Comparison of ENCODE assay signal across 2 cellular contexts in the genomic region with DNA sequence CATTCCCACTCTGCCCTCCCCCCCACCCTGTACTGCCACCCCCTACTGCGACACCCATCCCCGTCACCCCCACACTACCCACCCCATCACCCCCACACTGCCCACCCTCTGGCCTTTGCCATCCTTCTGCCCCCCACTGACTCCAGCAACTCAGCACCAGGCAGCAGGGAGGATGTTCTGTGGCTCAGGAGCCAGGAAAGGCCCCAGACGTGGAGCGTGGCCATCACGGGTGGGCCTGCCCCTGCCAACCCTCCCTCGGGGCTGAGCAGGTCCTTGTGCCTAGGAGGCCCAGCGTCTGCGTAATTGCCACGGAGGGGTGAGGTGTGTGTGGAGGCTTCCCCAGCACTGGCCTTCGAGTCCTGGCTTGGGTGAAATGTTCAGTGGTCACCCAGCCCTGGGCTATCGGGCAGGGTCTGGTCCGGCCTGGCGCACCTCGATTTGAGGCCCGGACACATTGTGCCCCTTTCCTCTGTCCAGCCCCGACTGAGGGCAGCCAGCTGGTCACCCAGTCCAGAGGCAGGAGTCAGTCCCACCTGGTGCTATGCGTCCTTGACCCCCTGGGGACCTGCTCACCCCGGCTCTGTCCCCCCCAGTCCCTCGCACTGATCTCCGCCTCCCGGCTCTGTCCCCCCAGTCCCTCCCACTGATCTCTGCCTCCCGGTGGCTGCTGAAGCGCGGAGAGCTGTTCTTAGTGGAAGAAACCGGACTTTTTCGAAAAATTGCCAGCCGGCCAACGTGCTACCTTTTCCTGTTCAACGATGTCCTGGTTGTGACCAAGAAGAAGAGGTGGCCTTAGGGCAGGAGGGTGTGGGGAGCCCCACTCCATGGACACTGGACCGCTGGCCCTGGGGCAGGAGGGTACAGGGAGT.
TF ChIP-seq lines count a peak whose summit lies in the region.

No MANE protein-coding gene starts in this region.

TF ChIP-seq in SK-N-SH, 30 proteins besides CTCF, POLR2A, EP300 and RAD21 (continued from another document):
- TF ChIP-seq, protein P1, sequence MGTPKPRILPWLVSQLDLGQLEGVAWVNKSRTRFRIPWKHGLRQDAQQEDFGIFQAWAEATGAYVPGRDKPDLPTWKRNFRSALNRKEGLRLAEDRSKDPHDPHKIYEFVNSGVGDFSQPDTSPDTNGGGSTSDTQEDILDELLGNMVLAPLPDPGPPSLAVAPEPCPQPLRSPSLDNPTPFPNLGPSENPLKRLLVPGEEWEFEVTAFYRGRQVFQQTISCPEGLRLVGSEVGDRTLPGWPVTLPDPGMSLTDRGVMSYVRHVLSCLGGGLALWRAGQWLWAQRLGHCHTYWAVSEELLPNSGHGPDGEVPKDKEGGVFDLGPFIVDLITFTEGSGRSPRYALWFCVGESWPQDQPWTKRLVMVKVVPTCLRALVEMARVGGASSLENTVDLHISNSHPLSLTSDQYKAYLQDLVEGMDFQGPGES (IDR thresholded peaks at IDR 0.05; ENCODE audit: low read depth, low read length), result no peak
- TF ChIP-seq, protein P2, sequence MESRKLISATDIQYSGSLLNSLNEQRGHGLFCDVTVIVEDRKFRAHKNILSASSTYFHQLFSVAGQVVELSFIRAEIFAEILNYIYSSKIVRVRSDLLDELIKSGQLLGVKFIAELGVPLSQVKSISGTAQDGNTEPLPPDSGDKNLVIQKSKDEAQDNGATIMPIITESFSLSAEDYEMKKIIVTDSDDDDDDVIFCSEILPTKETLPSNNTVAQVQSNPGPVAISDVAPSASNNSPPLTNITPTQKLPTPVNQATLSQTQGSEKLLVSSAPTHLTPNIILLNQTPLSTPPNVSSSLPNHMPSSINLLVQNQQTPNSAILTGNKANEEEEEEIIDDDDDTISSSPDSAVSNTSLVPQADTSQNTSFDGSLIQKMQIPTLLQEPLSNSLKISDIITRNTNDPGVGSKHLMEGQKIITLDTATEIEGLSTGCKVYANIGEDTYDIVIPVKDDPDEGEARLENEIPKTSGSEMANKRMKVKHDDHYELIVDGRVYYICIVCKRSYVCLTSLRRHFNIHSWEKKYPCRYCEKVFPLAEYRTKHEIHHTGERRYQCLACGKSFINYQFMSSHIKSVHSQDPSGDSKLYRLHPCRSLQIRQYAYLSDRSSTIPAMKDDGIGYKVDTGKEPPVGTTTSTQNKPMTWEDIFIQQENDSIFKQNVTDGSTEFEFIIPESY (IDR thresholded peaks at IDR 0.05; ENCODE audit: borderline replicate concordance, low read depth), result no peak
- TF ChIP-seq, protein P3, sequence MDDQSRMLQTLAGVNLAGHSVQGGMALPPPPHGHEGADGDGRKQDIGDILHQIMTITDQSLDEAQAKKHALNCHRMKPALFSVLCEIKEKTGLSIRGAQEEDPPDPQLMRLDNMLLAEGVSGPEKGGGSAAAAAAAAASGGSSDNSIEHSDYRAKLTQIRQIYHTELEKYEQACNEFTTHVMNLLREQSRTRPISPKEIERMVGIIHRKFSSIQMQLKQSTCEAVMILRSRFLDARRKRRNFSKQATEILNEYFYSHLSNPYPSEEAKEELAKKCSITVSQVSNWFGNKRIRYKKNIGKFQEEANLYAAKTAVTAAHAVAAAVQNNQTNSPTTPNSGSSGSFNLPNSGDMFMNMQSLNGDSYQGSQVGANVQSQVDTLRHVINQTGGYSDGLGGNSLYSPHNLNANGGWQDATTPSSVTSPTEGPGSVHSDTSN (IDR thresholded peaks at IDR 0.05), result no peak
- TF ChIP-seq RXRA (IDR thresholded peaks at IDR 0.05; ENCODE audit: borderline replicate concordance, low read depth), result no peak
- TF ChIP-seq EZH2phosphoT487 (IDR thresholded peaks at IDR 0.05; ENCODE audit: borderline replicate concordance, low read depth), result no peak
- no peak for TF ChIP-seq SMC3 (IDR thresholded peaks at IDR 0.05; ENCODE audit: low read depth, low read length)
- no peak for TF ChIP-seq CHD2 (IDR thresholded peaks at IDR 0.05; ENCODE audit: low read length, partially characterized antibody)
- no peak for TF ChIP-seq TCF12 (IDR thresholded peaks at IDR 0.05)
- no peak for TF ChIP-seq JUND (IDR thresholded peaks at IDR 0.05)
- no peak for TF ChIP-seq RCOR1 (IDR thresholded peaks at IDR 0.05; ENCODE audit: low read length)
- TF ChIP-seq ELF1 (IDR thresholded peaks at IDR 0.05), result no peak
- no peak for TF ChIP-seq NFIC (IDR thresholded peaks at IDR 0.05; ENCODE audit: borderline replicate concordance)
- no peak for TF ChIP-seq TAF1 (IDR thresholded peaks at IDR 0.05; ENCODE audit: borderline replicate concordance, low read depth, low read length)

TF ChIP-seq in SK-N-SH treated with all-trans-retinoic acid at 6 μM for 48 hours, 23 proteins besides CTCF, POLR2A, EP300 and RAD21 (continued from another document):
- TF ChIP-seq, protein P4, sequence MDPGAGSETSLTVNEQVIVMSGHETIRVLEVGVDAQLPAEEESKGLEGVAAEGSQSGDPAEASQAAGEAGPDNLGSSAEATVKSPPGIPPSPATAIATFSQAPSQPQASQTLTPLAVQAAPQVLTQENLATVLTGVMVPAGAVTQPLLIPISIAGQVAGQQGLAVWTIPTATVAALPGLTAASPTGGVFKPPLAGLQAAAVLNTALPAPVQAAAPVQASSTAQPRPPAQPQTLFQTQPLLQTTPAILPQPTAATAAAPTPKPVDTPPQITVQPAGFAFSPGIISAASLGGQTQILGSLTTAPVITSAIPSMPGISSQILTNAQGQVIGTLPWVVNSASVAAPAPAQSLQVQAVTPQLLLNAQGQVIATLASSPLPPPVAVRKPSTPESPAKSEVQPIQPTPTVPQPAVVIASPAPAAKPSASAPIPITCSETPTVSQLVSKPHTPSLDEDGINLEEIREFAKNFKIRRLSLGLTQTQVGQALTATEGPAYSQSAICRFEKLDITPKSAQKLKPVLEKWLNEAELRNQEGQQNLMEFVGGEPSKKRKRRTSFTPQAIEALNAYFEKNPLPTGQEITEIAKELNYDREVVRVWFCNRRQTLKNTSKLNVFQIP (CRISPR knock-in tag; IDR thresholded peaks at IDR 0.05; ENCODE audit: borderline replicate concordance, low read depth), result no peak
- no peak for TF ChIP-seq ZNF565 (CRISPR knock-in tag; conservative IDR thresholded peaks at IDR 0.05; ENCODE audit: low read depth)
- TF ChIP-seq, protein P5, sequence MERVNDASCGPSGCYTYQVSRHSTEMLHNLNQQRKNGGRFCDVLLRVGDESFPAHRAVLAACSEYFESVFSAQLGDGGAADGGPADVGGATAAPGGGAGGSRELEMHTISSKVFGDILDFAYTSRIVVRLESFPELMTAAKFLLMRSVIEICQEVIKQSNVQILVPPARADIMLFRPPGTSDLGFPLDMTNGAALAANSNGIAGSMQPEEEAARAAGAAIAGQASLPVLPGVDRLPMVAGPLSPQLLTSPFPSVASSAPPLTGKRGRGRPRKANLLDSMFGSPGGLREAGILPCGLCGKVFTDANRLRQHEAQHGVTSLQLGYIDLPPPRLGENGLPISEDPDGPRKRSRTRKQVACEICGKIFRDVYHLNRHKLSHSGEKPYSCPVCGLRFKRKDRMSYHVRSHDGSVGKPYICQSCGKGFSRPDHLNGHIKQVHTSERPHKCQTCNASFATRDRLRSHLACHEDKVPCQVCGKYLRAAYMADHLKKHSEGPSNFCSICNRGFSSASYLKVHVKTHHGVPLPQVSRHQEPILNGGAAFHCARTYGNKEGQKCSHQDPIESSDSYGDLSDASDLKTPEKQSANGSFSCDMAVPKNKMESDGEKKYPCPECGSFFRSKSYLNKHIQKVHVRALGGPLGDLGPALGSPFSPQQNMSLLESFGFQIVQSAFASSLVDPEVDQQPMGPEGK (CRISPR knock-in tag; IDR thresholded peaks at IDR 0.05; ENCODE audit: borderline replicate concordance), result no peak
